ENCODE assay signal across 18 cellular contexts in the genomic region with DNA sequence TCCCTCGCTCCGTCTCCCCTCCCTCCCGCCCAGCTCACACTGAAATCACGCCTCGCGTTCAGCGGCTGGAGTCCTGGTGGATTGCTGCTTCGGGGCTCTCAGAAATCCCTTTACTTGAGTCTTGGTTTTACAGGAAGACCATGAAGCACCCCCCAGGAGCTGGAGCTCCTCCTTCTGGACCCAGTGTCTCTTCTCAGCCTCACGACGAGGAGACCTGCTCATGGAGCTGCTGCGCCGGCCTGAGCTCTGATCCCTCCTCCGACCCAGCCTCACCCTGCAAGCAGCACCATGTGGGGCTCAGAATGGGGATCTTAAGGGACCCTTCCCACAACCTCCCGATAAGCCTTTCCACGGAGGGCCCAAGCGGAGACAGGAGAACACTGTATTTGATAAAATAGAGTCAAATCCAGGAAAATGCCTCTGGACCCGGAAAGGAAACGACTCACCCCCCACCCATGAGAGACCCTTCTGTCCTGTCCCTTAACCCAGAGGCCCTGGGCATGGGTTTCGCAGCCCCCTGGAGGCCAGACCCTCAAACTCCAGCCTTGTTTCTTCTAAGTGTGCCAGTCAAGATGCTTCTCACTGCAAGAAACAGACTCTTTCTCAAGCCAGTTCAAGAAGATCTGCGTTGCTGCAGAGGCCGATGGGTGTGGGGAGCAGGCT. TPM values are rescaled to one million over a fixed set of nuclear protein-coding genes. Genes with fewer than 3 reads are reported as not detected.
A peak's percentile ranks its signal among the peaks of the same experiment; 100 is the strongest.
DNase-seq lines count a peak whose midpoint lies in the region; ATAC-seq and TF ChIP-seq lines count a peak whose summit lies in the region.
"Had no signal": no experiment of that assay in that cellular context is flagged by ENCODE, and none has a peak within 500 bp of the region (broad histone marks: within the 10 kb centered on the region; RNA-seq: fewer than 3 reads in every experiment).

No MANE protein-coding gene starts in this region.

- no peaks in the 10 kb centered on the region for H3K36me3 ChIP-seq in BE2C
- H3K36me3 ChIP-seq in GM23338 (ENCODE audit: insufficient read depth), result no peaks in the 10 kb centered on the region
- H3K36me3 ChIP-seq in Peyer's patch, result peaks cover 0 to 3% (median 0%) of the 10 kb centered on the region in 3 donors
- H3K36me3 ChIP-seq: BLaER1 treated with 17β-estradiol and CSF1 and Interleukin-3, amounts not matched to agents 10 nM and 100 nM had no signal

- H3K27ac ChIP-seq in GM23338 (ENCODE audit: low read depth) (no peak overlapping the region), Peyer's patch (no peak overlapping the region)
- H3K27ac ChIP-seq: BLaER1 treated with 17β-estradiol and CSF1 and Interleukin-3, amounts not matched to agents 10 nM and 100 nM; KMS-11 had no signal

- H3K27ac Mint-ChIP-seq in GM23338, result peak overlapping the region; percentile 72; the same call in 1 of the 2 replicates
- 0 out of 2 replicates have a peak overlapping the region, but pooled peaks have one; percentile 53 for H3K27ac Mint-ChIP-seq in WTC11
- H3K27ac Mint-ChIP-seq in nephron, result peak overlapping the region; percentile 72 to 85 (median 75)

- H2AFZ ChIP-seq in GM23338, result no peak overlapping the region

- no peak for DNase-seq in BE2C
- peak; percentile 57 for DNase-seq in GM23338 (ENCODE audit: low spot score)
- peak; percentile 48 for DNase-seq in WTC11 (ENCODE audit: low spot score)
- no peak for DNase-seq in Peyer's patch
- no peak for DNase-seq in epidermal melanocyte (ENCODE audit: insufficient read length, low spot score)
- DNase-seq in left ventricle myocardium superior, result no peak
- DNase-seq: NCI-H1092, NCI-H1694, NCI-H2227 treated with DMSO at 0.1 percent for 48 hours, NCI-H524 treated with DMSO at 0.1 percent for 48 hours, SHP77 treated with DMSO at 0.1 percent for 48 hours had no signal

- H3K27me3 Mint-ChIP-seq in GM23338 (ENCODE audit: insufficient read depth, low read depth, poor library complexity) (peaks cover 2% of the 10 kb centered on the region), WTC11 (ENCODE audit: low read depth) (no peaks in the 10 kb centered on the region), nephron (ENCODE audit: low read depth) (no peaks in the 10 kb centered on the region)

- peaks cover 14% of the 10 kb centered on the region for H4K20me1 ChIP-seq in GM23338 (replicated peaks; ENCODE audit: insufficient read depth)

- no peak overlapping the region for H3K4me2 ChIP-seq in GM23338
- H3K4me2 ChIP-seq: KMS-11 had no signal

- H3K9me3 Mint-ChIP-seq in GM23338 (no peaks in the 10 kb centered on the region), WTC11 (no peaks in the 10 kb centered on the region), nephron (no peaks in the 10 kb centered on the region)

- intact Hi-C loops in left ventricle myocardium superior (cut with micrococcal nuclease), result no loop called here

- peak; percentile 25 for TF ChIP-seq CTCF in BE2C (IDR thresholded peaks at IDR 0.05; ENCODE audit: low read depth, low read length)
- TF ChIP-seq CTCF in GM23338 (conservative IDR thresholded peaks at IDR 0.05; ENCODE audit: low read depth in 2 of 2), result peak; percentile 55 to 58
- TF ChIP-seq CTCF in WTC11 (IDR thresholded peaks at IDR 0.05), result no peak
- TF ChIP-seq CTCF in nephron (IDR thresholded peaks at IDR 0.05; ENCODE audit: unreplicated experiment in 3 of 3), result peak in 2 of 3 experiments; percentile 10 to 11
- TF ChIP-seq CTCF in Peyer's patch (IDR thresholded peaks at IDR 0.05), result no peak

- H3F3A ChIP-seq in GM23338 (replicated peaks; ENCODE audit: low read depth), result no peaks in the 10 kb centered on the region

- H3K4me3 Mint-ChIP-seq in GM23338 (no peak overlapping the region; the same call in 2 of the 3 replicates), WTC11 (no peak overlapping the region), nephron (peak overlapping the region in 1 of 3 experiments; percentile 47)

- H3K79me2 ChIP-seq in GM23338 (replicated peaks; ENCODE audit: insufficient read depth), result peaks cover 23% of the 10 kb centered on the region

- H3K27me3 ChIP-seq in BE2C (no peaks in the 10 kb centered on the region), GM23338 (ENCODE audit: insufficient read depth) (no peaks in the 10 kb centered on the region), Peyer's patch (no peaks in the 10 kb centered on the region)

- H3K36me3 Mint-ChIP-seq in GM23338 (ENCODE audit: low read depth) (peaks cover 9% of the 10 kb centered on the region; the same call in 2 of the 3 replicates), WTC11 (peaks cover 15% of the 10 kb centered on the region), nephron (ENCODE audit: low read depth) (peaks cover 39% of the 10 kb centered on the region)

- TF ChIP-seq POLR2A in Peyer's patch (IDR thresholded peaks at IDR 0.05), result no peak

- H3K9me3 ChIP-seq in BE2C, result no peaks in the 10 kb centered on the region
- H3K9me3 ChIP-seq in Peyer's patch, result no peaks in the 10 kb centered on the region
- H3K9me3 ChIP-seq: BLaER1 treated with 17β-estradiol and CSF1 and Interleukin-3, amounts not matched to agents 10 nM and 100 nM had no signal

- H3K4me3 ChIP-seq in BE2C (ENCODE audit: low read depth, low read length) (no peak overlapping the region), GM23338 (no peak overlapping the region), Peyer's patch (no peak overlapping the region)
- H3K4me3 ChIP-seq: BLaER1 treated with 17β-estradiol and CSF1 and Interleukin-3, amounts not matched to agents 10 nM and 100 nM had no signal

- H3K4me1 ChIP-seq in BE2C (peaks cover 25% of the 10 kb centered on the region), GM23338 (ENCODE audit: insufficient read depth) (peaks cover 6% of the 10 kb centered on the region), Peyer's patch (peaks cover 0 to 8% (median 0%) of the 10 kb centered on the region in 4 donors)

- peak; percentile 74 for ATAC-seq in GM23338
- ATAC-seq in WTC11, result peak; percentile 71
- ATAC-seq in left ventricle myocardium superior, result no peak
- no peak for ATAC-seq in HG03565 (IDR thresholded peaks at IDR 0.05; ENCODE audit: unreplicated experiment)
- ATAC-seq: SK-N-SH treated with all-trans-retinoic acid at 6 μM for 48 hours had no signal

- POLR2A ChIA-PET in WTC11 (lab: Charles Lee), result no interaction called here

- H3K4me1 Mint-ChIP-seq in GM23338 (peaks cover 38% of the 10 kb centered on the region), WTC11 (peaks cover 26% of the 10 kb centered on the region), nephron (peaks cover 64% of the 10 kb centered on the region)

- CTCF ChIA-PET in WTC11 (lab: Charles Lee), result interaction anchor here (0.7 to 4.2 kb wide), 10 partner anchors 10 to 140 kb away, joined by 3 to 26 read pairs (median 4); a partner anchor contains a TSS

- no peaks in the 10 kb centered on the region for H3K9me2 ChIP-seq in GM23338 (ENCODE audit: insufficient read depth)

TF ChIP-seq in GM23338, 12 proteins besides CTCF, POLR2A, EP300 and RAD21 (continues in another document):
- no peak for TF ChIP-seq NANOG (IDR thresholded peaks at IDR 0.05; ENCODE audit: borderline replicate concordance)
- no peak for TF ChIP-seq CREB1 (CRISPR knock-in tag; IDR thresholded peaks at IDR 0.05; ENCODE audit: low read depth)

TF ChIP-seq in WTC11, 78 proteins besides CTCF, POLR2A, EP300 and RAD21 (continues in another document):
- no peak for TF ChIP-seq TEAD4 (CRISPR knock-in tag; IDR thresholded peaks at IDR 0.05)
- TF ChIP-seq, protein P1, sequence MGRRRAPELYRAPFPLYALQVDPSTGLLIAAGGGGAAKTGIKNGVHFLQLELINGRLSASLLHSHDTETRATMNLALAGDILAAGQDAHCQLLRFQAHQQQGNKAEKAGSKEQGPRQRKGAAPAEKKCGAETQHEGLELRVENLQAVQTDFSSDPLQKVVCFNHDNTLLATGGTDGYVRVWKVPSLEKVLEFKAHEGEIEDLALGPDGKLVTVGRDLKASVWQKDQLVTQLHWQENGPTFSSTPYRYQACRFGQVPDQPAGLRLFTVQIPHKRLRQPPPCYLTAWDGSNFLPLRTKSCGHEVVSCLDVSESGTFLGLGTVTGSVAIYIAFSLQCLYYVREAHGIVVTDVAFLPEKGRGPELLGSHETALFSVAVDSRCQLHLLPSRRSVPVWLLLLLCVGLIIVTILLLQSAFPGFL (CRISPR knock-in tag; IDR thresholded peaks at IDR 0.05; ENCODE audit: borderline replicate concordance), result no peak
- no peak for TF ChIP-seq FOXP1 (CRISPR knock-in tag; IDR thresholded peaks at IDR 0.05; ENCODE audit: borderline replicate concordance)
- TF ChIP-seq KAT7 (CRISPR knock-in tag; IDR thresholded peaks at IDR 0.05; ENCODE audit: borderline replicate concordance), result no peak
- no peak for TF ChIP-seq CREM (CRISPR knock-in tag; IDR thresholded peaks at IDR 0.05)
- no peak for TF ChIP-seq NR2C2 (CRISPR knock-in tag; IDR thresholded peaks at IDR 0.05)
- TF ChIP-seq, protein P2, sequence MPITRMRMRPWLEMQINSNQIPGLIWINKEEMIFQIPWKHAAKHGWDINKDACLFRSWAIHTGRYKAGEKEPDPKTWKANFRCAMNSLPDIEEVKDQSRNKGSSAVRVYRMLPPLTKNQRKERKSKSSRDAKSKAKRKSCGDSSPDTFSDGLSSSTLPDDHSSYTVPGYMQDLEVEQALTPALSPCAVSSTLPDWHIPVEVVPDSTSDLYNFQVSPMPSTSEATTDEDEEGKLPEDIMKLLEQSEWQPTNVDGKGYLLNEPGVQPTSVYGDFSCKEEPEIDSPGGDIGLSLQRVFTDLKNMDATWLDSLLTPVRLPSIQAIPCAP (CRISPR knock-in tag; IDR thresholded peaks at IDR 0.05), result no peak
- no peak for TF ChIP-seq ZNF416 (CRISPR knock-in tag; IDR thresholded peaks at IDR 0.05)
- no peak for TF ChIP-seq GABPB1 (CRISPR knock-in tag; IDR thresholded peaks at IDR 0.05)
- TF ChIP-seq, protein P3, sequence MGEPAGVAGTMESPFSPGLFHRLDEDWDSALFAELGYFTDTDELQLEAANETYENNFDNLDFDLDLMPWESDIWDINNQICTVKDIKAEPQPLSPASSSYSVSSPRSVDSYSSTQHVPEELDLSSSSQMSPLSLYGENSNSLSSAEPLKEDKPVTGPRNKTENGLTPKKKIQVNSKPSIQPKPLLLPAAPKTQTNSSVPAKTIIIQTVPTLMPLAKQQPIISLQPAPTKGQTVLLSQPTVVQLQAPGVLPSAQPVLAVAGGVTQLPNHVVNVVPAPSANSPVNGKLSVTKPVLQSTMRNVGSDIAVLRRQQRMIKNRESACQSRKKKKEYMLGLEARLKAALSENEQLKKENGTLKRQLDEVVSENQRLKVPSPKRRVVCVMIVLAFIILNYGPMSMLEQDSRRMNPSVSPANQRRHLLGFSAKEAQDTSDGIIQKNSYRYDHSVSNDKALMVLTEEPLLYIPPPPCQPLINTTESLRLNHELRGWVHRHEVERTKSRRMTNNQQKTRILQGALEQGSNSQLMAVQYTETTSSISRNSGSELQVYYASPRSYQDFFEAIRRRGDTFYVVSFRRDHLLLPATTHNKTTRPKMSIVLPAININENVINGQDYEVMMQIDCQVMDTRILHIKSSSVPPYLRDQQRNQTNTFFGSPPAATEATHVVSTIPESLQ (CRISPR knock-in tag; IDR thresholded peaks at IDR 0.05), result no peak

RNA-seq across cellular contexts. Expression of a gene that starts 26.0 kb away (rescaled TPM):
- polyA plus RNA-seq in BE2C (2012; ENCODE audit: insufficient read depth, insufficient read length, low read depth), result 4.2 TPM
- 26.5 and 33.3 TPM in 2 replicates for total RNA-seq in GM23338 (2014; rRNA removed; shearing (Covaris generic))
- polyA plus RNA-seq in GM23338 (2016; fragmentation: Nextera tagmentation; extraction: Ambion mirVana), result 27.2 and 31.1 TPM in 2 replicates
- 44.8 to 46.3 TPM (median 46.1 TPM) in 3 replicates for total RNA-seq in WTC11 (2021)
- total RNA-seq in Peyer's patch, result 100 to 1,000 TPM in 3 of 4 donors, 10 to 100 TPM in 1; 92.4 to 478 (median 444) TPM
- total RNA-seq in left ventricle myocardium superior, result 4.1 TPM
- total RNA-seq: MCF 10A, RPMI7951 had no signal

Comparison
In these comparisons a context has a peak if more than half of its experiments do, and no peak if none do; other contexts are left out.
1. DNase-seq: peak in GM23338 (single experiment) and WTC11 (single experiment); none in BE2C (single experiment), Peyer's patch (0 of 3), epidermal melanocyte (single experiment) and left ventricle myocardium superior (single experiment).
2. CTCF ChIP-seq: peak in BE2C (single experiment), GM23338 (2 of 2) and nephron (2 of 3); none in WTC11 (single experiment) and Peyer's patch (0 of 6).
3. ATAC-seq: peak in GM23338 (single experiment) and WTC11 (single experiment); none in left ventricle myocardium superior (single experiment) and HG03565 (single experiment).
4. Peak in every context shown above with its lines, with median percentiles within 50 percentile points of each other: H3K27ac Mint-ChIP-seq.